10 cellular contexts compared by ENCODE assay signal in the genomic region with DNA sequence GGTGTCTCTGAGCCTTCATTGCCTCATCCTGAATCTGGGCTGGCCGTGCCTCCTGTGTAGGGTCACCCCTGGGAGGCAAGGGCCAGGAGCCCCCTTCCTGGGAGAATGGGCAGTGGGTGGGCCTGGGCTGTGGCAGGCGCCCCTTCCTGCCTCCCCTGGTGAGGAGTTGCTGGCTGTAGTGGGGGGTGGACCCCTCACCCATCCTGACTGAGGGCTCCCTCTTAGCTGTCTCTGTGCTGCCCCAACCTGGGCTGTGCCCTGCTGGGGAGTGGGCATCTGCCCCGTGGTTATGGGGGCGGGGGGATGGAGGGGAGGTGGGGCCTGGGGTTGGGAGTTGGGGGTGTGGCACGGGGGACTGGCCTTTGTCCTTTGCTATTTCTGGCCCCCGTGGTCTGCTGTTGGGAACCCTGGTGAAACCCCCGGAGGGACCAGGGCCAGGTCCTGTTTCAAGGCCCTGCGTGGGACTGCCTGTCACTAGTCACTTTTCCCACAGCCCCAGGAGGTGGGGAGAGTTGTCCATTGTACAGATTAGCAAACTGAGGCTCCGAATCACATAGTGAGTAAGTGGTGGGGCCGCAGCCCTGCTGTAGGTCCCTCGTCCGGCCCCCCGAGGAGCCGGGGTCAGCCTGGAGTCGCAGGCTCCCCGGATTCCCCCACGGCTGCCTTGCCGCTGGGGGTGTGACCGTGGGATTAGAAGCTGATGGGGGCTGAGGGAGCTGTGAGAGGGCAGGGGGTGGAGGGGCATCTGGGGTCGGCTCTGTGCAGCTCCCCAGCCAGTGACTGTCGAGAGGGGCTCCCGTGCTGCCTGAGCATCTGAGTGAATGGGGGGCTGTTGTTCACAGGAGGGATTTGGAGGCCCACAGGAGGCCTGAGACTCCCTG. TPM values are rescaled to one million over a fixed set of nuclear protein-coding genes. Genes with fewer than 3 reads are reported as not detected.
DNase-seq lines count a peak whose midpoint lies in the region; ATAC-seq and TF ChIP-seq lines count a peak whose summit lies in the region.
"Had no signal": no experiment of that assay in that cellular context is flagged by ENCODE, and none has a peak within 500 bp of the region (broad histone marks: within the 10 kb centered on the region; RNA-seq: fewer than 3 reads in every experiment).

No MANE protein-coding gene starts in this region.

- H3K27ac ChIP-seq in spleen = peak overlapping the region; percentile 82 to 94 (median 89)

- DNase-seq in HFF-Myc (ENCODE audit: extremely low read depth, low read depth) = no peak
- DNase-seq in spleen = peak; percentile 80
- DNase-seq in stimulated activated CD4-positive, alpha-beta T cell treated with anti-CD3 and anti-CD28 coated beads, Interleukin-2, amount 100 ng/mL, for 48 hours = no peak
- DNase-seq in NCI-H226 = no peak
- no peak for DNase-seq in ACHN
- DNase-seq: NCI-H1436 had no signal

- H3K27me3 Mint-ChIP-seq in activated naive CD8-positive, alpha-beta T cell = no peaks in the 10 kb centered on the region

- ATAC-seq in GM18511 (IDR thresholded peaks at IDR 0.05; ENCODE audit: unreplicated experiment) = no peak

- TF ChIP-seq CTCF in HFF-Myc (IDR thresholded peaks at IDR 0.05; ENCODE audit: low read depth, low read length, missing control alignments) = no peak
- TF ChIP-seq CTCF in spleen (IDR thresholded peaks at IDR 0.05 in 8 of 11, conservative IDR thresholded peaks at IDR 0.05 in 3 of 11) = no peak

- intact Hi-C loops in spleen (cut with DNase I; ENCODE audit: low total_unique reads) = no loop called here

- H3K4me3 ChIP-seq in HFF-Myc (replicated peaks; ENCODE audit: low read depth, low read length) (peak overlapping the region; percentile 79), iPS-15b (ENCODE audit: low read depth, low read length) (peak overlapping the region; percentile 85), spleen (peak overlapping the region in 6 of 8 donors; percentile 58 to 94 (median 76))
- H3K4me3 ChIP-seq: lung had no signal

- no peaks in the 10 kb centered on the region for H3K36me3 Mint-ChIP-seq in activated naive CD8-positive, alpha-beta T cell

- peaks cover 16% of the 10 kb centered on the region for H3K36me3 ChIP-seq in iPS-15b (ENCODE audit: control insufficient read depth, insufficient read depth, low read length)
- H3K36me3 ChIP-seq in spleen = peaks cover 0 to 19% (median 0%) of the 10 kb centered on the region in 6 donors

- H3K27me3 ChIP-seq in iPS-15b (ENCODE audit: control insufficient read depth, insufficient read depth, low read length) (no peaks in the 10 kb centered on the region), spleen (replicated peaks in 1 of 7) (no peaks in the 10 kb centered on the region)

- 81 to 92% (median 88%) methylated on average over 14 to 22 of the region's 22 CpGs for WGBS in spleen, 5 donors

- no peaks in the 10 kb centered on the region for H3K9me3 Mint-ChIP-seq in activated naive CD8-positive, alpha-beta T cell (ENCODE audit: low read depth)

- no peaks in the 10 kb centered on the region for H3K9me3 ChIP-seq in iPS-15b (ENCODE audit: control insufficient read depth, insufficient read depth, low read length)
- no peaks in the 10 kb centered on the region for H3K9me3 ChIP-seq in spleen

- no peak for TF ChIP-seq POLR2A in spleen (IDR thresholded peaks at IDR 0.05)

- no peak overlapping the region for H3K27ac Mint-ChIP-seq in activated naive CD8-positive, alpha-beta T cell

- peaks cover 15% of the 10 kb centered on the region for H3K4me1 Mint-ChIP-seq in activated naive CD8-positive, alpha-beta T cell (ENCODE audit: low read depth)

- no peak overlapping the region for H3K9ac ChIP-seq in iPS-15b (ENCODE audit: low read depth, low read length)

- H3K4me3 Mint-ChIP-seq in activated naive CD8-positive, alpha-beta T cell = peak overlapping the region; percentile 91

- no peaks in the 10 kb centered on the region for H3K4me1 ChIP-seq in iPS-15b (ENCODE audit: control insufficient read depth, insufficient read depth, low read length)
- H3K4me1 ChIP-seq in spleen = peaks cover 54 to 95% (median 86%) of the 10 kb centered on the region in 6 donors

- in situ Hi-C loops in ACHN (cut with HindIII; ENCODE audit: low pct_ligation_motif_present, low pct_unique_long_range_greater_than_20kb, low sequenced_read_pairs) = no loop called here

RNA-seq across cellular contexts. Expression of gene TTYH3, which starts 2.7 kb away (rescaled TPM):
- total RNA-seq in spleen = 100 to 1,000 TPM in 2 of 7 donors, 10 to 100 TPM in 5; 62.6 to 158 (median 86.0) TPM
- 10 to 100 TPM; 11.9 to 33.0 (median 13.1) TPM for polyA plus RNA-seq in spleen

RNA-seq across cellular contexts. Expression of gene AMZ1, which starts 53.5 kb away (rescaled TPM):
- 1 to 10 TPM in 6 of 7 donors, under 1 TPM in 1; 0.97 to 3.4 (median 1.9) TPM for total RNA-seq in spleen
- polyA plus RNA-seq in spleen = 1 to 10 TPM in 1 of 3 donors, under 1 TPM in 2; 0.20 to 1.6 (median 0.57) TPM
